In the genomic region with DNA sequence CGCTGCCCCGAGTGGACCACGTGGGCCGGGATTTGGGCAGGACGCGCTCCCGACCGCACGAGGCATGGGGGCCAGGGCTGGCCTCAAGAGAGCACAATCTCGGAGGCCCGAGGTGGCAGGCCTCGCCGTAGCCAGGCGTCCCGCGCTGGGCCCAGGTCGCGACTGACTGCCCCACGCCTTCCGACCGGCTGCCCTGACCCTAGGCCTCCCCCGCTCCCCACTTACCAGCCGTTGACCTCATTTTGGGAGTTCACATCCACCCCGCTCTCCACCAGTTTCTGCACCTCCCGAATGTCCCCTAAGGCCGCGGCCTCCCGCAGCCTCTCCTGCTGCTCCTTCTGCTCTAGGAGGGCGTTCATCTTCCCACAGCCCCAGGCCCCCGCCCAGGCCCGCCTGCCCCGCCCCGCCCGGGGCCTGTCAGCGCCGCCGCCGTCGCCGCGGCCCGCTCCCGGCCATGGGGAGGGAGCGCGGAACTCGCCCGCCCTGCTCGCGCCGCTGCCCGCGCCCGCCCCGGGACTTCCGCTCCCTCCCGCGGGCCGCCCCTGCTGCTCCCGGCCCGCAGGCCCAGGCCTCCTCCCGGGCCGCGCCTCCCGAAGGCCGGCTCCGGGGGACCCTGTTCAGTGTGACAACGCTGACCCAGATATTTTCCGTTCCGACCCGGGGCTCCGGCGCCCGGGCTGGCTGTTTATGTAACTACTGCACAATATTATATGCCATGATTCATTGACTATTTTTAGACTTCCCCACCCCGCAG, we compare ENCODE assay signal across 8 cellular contexts. TPM values are rescaled to one million over a fixed set of nuclear protein-coding genes. Genes with fewer than 3 reads are reported as not detected.
DNase-seq lines count a peak whose midpoint lies in the region; ATAC-seq and TF ChIP-seq lines count a peak whose summit lies in the region.

A gene with protein sequence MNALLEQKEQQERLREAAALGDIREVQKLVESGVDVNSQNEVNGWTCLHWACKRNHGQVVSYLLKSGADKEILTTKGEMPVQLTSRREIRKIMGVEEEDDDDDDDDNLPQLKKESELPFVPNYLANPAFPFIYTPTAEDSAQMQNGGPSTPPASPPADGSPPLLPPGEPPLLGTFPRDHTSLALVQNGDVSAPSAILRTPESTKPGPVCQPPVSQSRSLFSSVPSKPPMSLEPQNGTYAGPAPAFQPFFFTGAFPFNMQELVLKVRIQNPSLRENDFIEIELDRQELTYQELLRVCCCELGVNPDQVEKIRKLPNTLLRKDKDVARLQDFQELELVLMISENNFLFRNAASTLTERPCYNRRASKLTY (minus strand): TSS at position 619 of the 754 bp plus-strand sequence. CDS start 260 bp downstream, at position 359.

- CTCF ChIA-PET in Panc1 (lab: Charles Lee), result interaction anchor here (0.6 to 0.9 kb wide), 6 partner anchors 12 to 146 kb away, joined by 3 to 10 read pairs (median 4); partner anchors contain the start of gene LUC7L3

- peak within 1 kb of the TSS; percentile 96 for H3K4me3 Mint-ChIP-seq in activated T-cell treated with anti-CD3 and anti-CD28 coated beads, Interleukin-2, amount 50 U/mL, for 4 hours

- H3K36me3 ChIP-seq in Panc1 (ENCODE audit: control insufficient read depth, insufficient read depth, low read length), result peaks cover 3% of the 10 kb centered on the region; the same call in 1 of the 2 replicates
- peaks cover 0 to 9% of the 10 kb centered on the region in 2 donors for H3K36me3 ChIP-seq in muscle layer of duodenum (ENCODE audit: control insufficient read depth in 1 of 2, insufficient read depth in 2 of 2, low read length in 2 of 2)

- H3K4me3 ChIP-seq in Panc1 (ENCODE audit: low read depth in 2 of 2, low read length in 2 of 2) (peak within 1 kb of the TSS; percentile 64 to 92), muscle layer of duodenum (ENCODE audit: low read depth in 1 of 2, low read length in 2 of 2) (peak within 1 kb of the TSS; percentile 74 to 88)

- intact Hi-C loops in Panc1 (cut with micrococcal nuclease; ENCODE audit: unreplicated experiment), result no loop called here

- no peak for TF ChIP-seq CTCF in Panc1 (IDR thresholded peaks at IDR 0.05)

- no peaks in the 10 kb centered on the region for H3K9me3 ChIP-seq in Panc1 (ENCODE audit: control insufficient read depth, insufficient read depth, low read depth, low read length)
- H3K9me3 ChIP-seq in muscle layer of duodenum (ENCODE audit: control insufficient read depth in 1 of 2, low read length in 2 of 2), result no peaks in the 10 kb centered on the region

- no peaks in the 10 kb centered on the region for H3K27me3 Mint-ChIP-seq in activated T-cell treated with anti-CD3 and anti-CD28 coated beads, Interleukin-2, amount 50 U/mL, for 4 hours (ENCODE audit: low read depth)

- H3K27me3 ChIP-seq in Panc1 (ENCODE audit: control insufficient read depth, insufficient read depth, low read length) (no peaks in the 10 kb centered on the region), muscle layer of duodenum (ENCODE audit: low read depth, low read length) (no peaks in the 10 kb centered on the region)

- peaks cover 50% of the 10 kb centered on the region for H3K4me1 Mint-ChIP-seq in activated T-cell treated with anti-CD3 and anti-CD28 coated beads, Interleukin-2, amount 50 U/mL, for 4 hours (ENCODE audit: low read depth)

- DNase-seq in DMS53 treated with DMSO at 0.1 percent for 48 hours (lab: John Stamatoyannopoulos, UW; ENCODE audit: unreplicated experiment), result peak; percentile 93
- peak; percentile 81 for DNase-seq in KG1 (lab: John Stamatoyannopoulos, UW)
- DNase-seq in Panc1 (ENCODE audit: low read depth, low spot score), result no peak
- peak; percentile 88 for DNase-seq in activated T-cell treated with anti-CD3 and anti-CD28 coated beads, Interleukin-2, amount 50 U/mL, for 4 hours
- peak; percentile 82 for DNase-seq in stimulated activated CD8-positive, alpha-beta memory T cell treated with anti-CD3 and anti-CD28 coated beads, Interleukin-7, amount 100 ng/mL, for 24 hours (ENCODE audit: low read depth)

- BruUV-seq in Panc1 (replicated peaks; lab: Mats Ljungman, UMichigan), result TSS peak; percentile 84

- ATAC-seq in GM21737 (IDR thresholded peaks at IDR 0.05; ENCODE audit: unreplicated experiment) (peak; percentile 76), Panc1 (peak; percentile 90), esophagus mucosa (peak; percentile 88)
- peak; percentile 85 to 89 for ATAC-seq in activated T-cell treated with anti-CD3 and anti-CD28 coated beads, Interleukin-2, amount 50 U/mL, for 4 hours

- H3K9me3 Mint-ChIP-seq in activated T-cell treated with anti-CD3 and anti-CD28 coated beads, Interleukin-2, amount 50 U/mL, for 4 hours, result no peaks in the 10 kb centered on the region

- in situ Hi-C loops in Panc1 (cut with HindIII; ENCODE audit: low pct_unique_long_range_greater_than_20kb, low sequenced_read_pairs), result no loop called here

- POLR2A ChIA-PET in Panc1 (lab: Charles Lee), result interaction anchor here (0.6 kb wide), 1 partner anchor 143 kb away, joined by 7 read pairs; no protein-coding TSS in a partner anchor

- H3K36me3 Mint-ChIP-seq in activated T-cell treated with anti-CD3 and anti-CD28 coated beads, Interleukin-2, amount 50 U/mL, for 4 hours (ENCODE audit: insufficient read depth), result peaks cover 13% of the 10 kb centered on the region

- H3K27ac ChIP-seq in Panc1 (ENCODE audit: low read length), result peak within 1 kb of the TSS; percentile 95
- H3K27ac ChIP-seq in muscle layer of duodenum (ENCODE audit: low read length), result peak within 1 kb of the TSS; percentile 100

- H3K4me1 ChIP-seq in Panc1 (ENCODE audit: control insufficient read depth, insufficient read depth, low read length) (peaks cover 14% of the 10 kb centered on the region), muscle layer of duodenum (ENCODE audit: control insufficient read depth in 1 of 2, insufficient read depth in 2 of 2, low read length in 2 of 2) (peaks cover 13 to 36% of the 10 kb centered on the region in 2 donors)

RNA-seq across cellular contexts. Expression of the gene that starts here (rescaled TPM):
- 57.2 TPM for total RNA-seq in Panc1 (2021; ENCODE audit: unreplicated experiment)
- polyA plus RNA-seq in Panc1 (2012; ENCODE audit: insufficient read length), result 28.2 TPM
- 10 to 100 TPM; 54.4 to 61.1 (median 59.1) TPM for total RNA-seq in activated T-cell treated with anti-CD3 and anti-CD28 coated beads, Interleukin-2, amount 50 U/mL, for 4 hours
- total RNA-seq in esophagus mucosa, result 15.9 TPM
